ENCODE assay signal across 8 cellular contexts in genomic region chr19:10353793-10354391, GRCh38. TPM values are rescaled to one million over a fixed set of nuclear protein-coding genes. Genes with fewer than 3 reads are reported as not detected.
DNase-seq lines count a peak whose midpoint lies in the region; ATAC-seq and TF ChIP-seq lines count a peak whose summit lies in the region.

No MANE protein-coding gene starts in this region.

- H4K8ac ChIP-seq in H9 (replicated peaks; ENCODE audit: insufficient read length, low read depth, low read length): no peak overlapping the region

- no peak overlapping the region for H2AFZ ChIP-seq in H9 (ENCODE audit: low read length)

- no peaks in the 10 kb centered on the region for H3K79me2 ChIP-seq in H9 (ENCODE audit: insufficient read depth, low read length)

- peak; percentile 99 for DNase-seq in H9
- peak; percentile 35 to 46 for DNase-seq in activated CD4-positive, alpha-beta T cell treated with anti-CD3 and anti-CD28 coated beads for 24 hours (ENCODE audit: low read depth in 2 of 2)
- DNase-seq in fibroblast of the aortic adventitia (ENCODE audit: low read depth): peak; percentile 12
- peak; percentile 44 to 49 (median 46) for DNase-seq in stimulated activated CD4-positive, alpha-beta T cell treated with anti-CD3 and anti-CD28 coated beads, Interleukin-12 subunit alpha, Interleukin-12 subunit beta, amount 100 ng/mL, for 48 hours (ENCODE audit: low read depth in 2 of 3, low spot score in 1 of 3)
- DNase-seq in NCI-H187 (lab: John Stamatoyannopoulos, UW): no peak
- DNase-seq in DMS153 (lab: John Stamatoyannopoulos, UW): no peak

- no peaks in the 10 kb centered on the region for H3K79me1 ChIP-seq in H9 (ENCODE audit: insufficient read depth, low read depth, low read length, poor library complexity, severe bottlenecking)

- ATAC-seq in HG02884 (IDR thresholded peaks at IDR 0.05; ENCODE audit: unreplicated experiment) (no peak), HG02642 (IDR thresholded peaks at IDR 0.05; ENCODE audit: poor library complexity, unreplicated experiment) (no peak)

- H4K20me1 ChIP-seq in H9 (ENCODE audit: control insufficient read depth, insufficient read depth, insufficient read length): no peaks in the 10 kb centered on the region

- peaks cover 17 to 18% of the 10 kb centered on the region in 2 experiments for H3K4me1 Mint-ChIP-seq in H9

- H3K27ac Mint-ChIP-seq in H9: peak overlapping the region; percentile 87 to 97 (median 96)

- TF ChIP-seq CTCF in H9 (conservative IDR thresholded peaks at IDR 0.05) (no peak), fibroblast of the aortic adventitia (IDR thresholded peaks at IDR 0.05; ENCODE audit: insufficient read depth, low read length) (no peak)

- no peak overlapping the region for H2BK15ac ChIP-seq in H9 (ENCODE audit: low read depth, low read length)

- no peak overlapping the region for H3K9ac ChIP-seq in H9 (ENCODE audit: extremely low read depth, insufficient read length, low read length)

- H4K91ac ChIP-seq in H9 (ENCODE audit: insufficient read length, low read depth, low read length): no peak overlapping the region

- H2AK5ac ChIP-seq in H9 (ENCODE audit: insufficient read length, low read length): no peak overlapping the region

- no peak overlapping the region for H4K5ac ChIP-seq in H9 (ENCODE audit: insufficient read length, low read depth, low read length)

- no peak overlapping the region for H3T11ph ChIP-seq in H9 (ENCODE audit: low read length)

- no peak overlapping the region for H3K27ac ChIP-seq in H9 (ENCODE audit: insufficient read length, low read depth, low read length)

- no peaks in the 10 kb centered on the region for H3K9me3 Mint-ChIP-seq in H9

- H2BK120ac ChIP-seq in H9 (ENCODE audit: low read depth, low read length, poor library complexity, severe bottlenecking): no peak overlapping the region

- no peaks in the 10 kb centered on the region; the same call in 1 of the 2 replicates for H3K27me3 Mint-ChIP-seq in H9 (ENCODE audit: low read depth)

- no peak overlapping the region for H2BK12ac ChIP-seq in H9 (ENCODE audit: insufficient read length, low read depth, low read length)

- H3K18ac ChIP-seq in H9 (ENCODE audit: insufficient read length, low read depth, low read length): no peak overlapping the region

- peaks cover 10% of the 10 kb centered on the region for H3K23me2 ChIP-seq in H9 (ENCODE audit: insufficient read length, low read depth, low read length, poor library complexity, severe bottlenecking)

- H3K4me1 ChIP-seq in H9 (ENCODE audit: insufficient read depth, low read length): no peaks in the 10 kb centered on the region

- H2BK20ac ChIP-seq in H9 (ENCODE audit: low read depth, low read length, poor library complexity, severe bottlenecking): no peak overlapping the region

- no peak overlapping the region for H3K23ac ChIP-seq in H9 (ENCODE audit: insufficient read length, low read depth, low read length)

- no peaks in the 10 kb centered on the region for H3K9me3 ChIP-seq in H9 (ENCODE audit: control insufficient read depth, low read depth, low read length)

- H3K4me3 Mint-ChIP-seq in H9: peak overlapping the region; percentile 68 to 87

- H3K14ac ChIP-seq in H9 (ENCODE audit: insufficient read depth, low read length): no peak overlapping the region

- H3K27me3 ChIP-seq in H9 (ENCODE audit: insufficient read depth, low read length): no peaks in the 10 kb centered on the region

- H3K4me2 ChIP-seq in H9 (ENCODE audit: insufficient read depth, insufficient read length, low read length): peak overlapping the region; percentile 73

- no peak overlapping the region for H3K4ac ChIP-seq in H9 (ENCODE audit: low read depth, low read length)

- no peak overlapping the region for H3K4me3 ChIP-seq in fibroblast of the aortic adventitia (ENCODE audit: low read depth, low read length)

- WGBS in H9 (ENCODE audit: extremely low coverage, insufficient read length, low lambda C conversion rate): no CpG with 5 or more reads among the region's 32 CpGs

- peaks cover 5 to 33% (median 17%) of the 10 kb centered on the region in 3 experiments; a peak in 6 of 7 replicates for H3K36me3 Mint-ChIP-seq in H9 (ENCODE audit: insufficient read depth in 1 of 3, low read depth in 3 of 3)

- H2BK5ac ChIP-seq in H9 (ENCODE audit: insufficient read length, low read length): no peak overlapping the region

- H3K56ac ChIP-seq in H9 (ENCODE audit: insufficient read length, low read depth, low read length): no peak overlapping the region

RNA-seq across cellular contexts. Expression of gene ICAM3, which starts 14.5 kb away (rescaled TPM):
- total RNA-seq in H9 (2021) (28.3 and 29.6 TPM in 2 replicates), fibroblast of the aortic adventitia (ENCODE audit: low replicate concordance) (1.3 and 8.5 TPM in 2 replicates)

RNA-seq across cellular contexts. Expression of gene RAVER1, which starts 20.6 kb away (rescaled TPM):
- total RNA-seq in H9 (2021): 74.7 and 75.2 TPM in 2 replicates
- 6.5 and 12.0 TPM in 2 replicates for total RNA-seq in fibroblast of the aortic adventitia (ENCODE audit: low replicate concordance)

RNA-seq across cellular contexts. Expression of gene TYK2, which starts 26.5 kb away (rescaled TPM):
- total RNA-seq in H9 (2021) (50.1 and 61.4 TPM in 2 replicates), fibroblast of the aortic adventitia (ENCODE audit: low replicate concordance) (25.7 and 51.5 TPM in 2 replicates)

RNA-seq across cellular contexts. Expression of gene FDX2, which starts 38.1 kb away (rescaled TPM):
- total RNA-seq in H9 (2021) (26.8 and 27.7 TPM in 2 replicates), fibroblast of the aortic adventitia (ENCODE audit: low replicate concordance) (15.1 and 97.6 TPM in 2 replicates)

RNA-seq across cellular contexts. Expression of gene ZGLP1, which starts 44.3 kb away (rescaled TPM):
- 6.9 and 7.0 TPM in 2 replicates for total RNA-seq in H9 (2021)
- total RNA-seq in fibroblast of the aortic adventitia (ENCODE audit: low replicate concordance): 0.16 and 0.63 TPM in 2 replicates

Comparison
In these comparisons a context has a peak if more than half of its experiments do, and no peak if none do; other contexts are left out.
1. DNase-seq: peak in H9 (single experiment), activated CD4-positive, alpha-beta T cell treated with anti-CD3 and anti-CD28 coated beads for 24 hours (2 of 2), fibroblast of the aortic adventitia (single experiment) and stimulated activated CD4-positive, alpha-beta T cell treated with anti-CD3 and anti-CD28 coated beads, Interleukin-12 subunit alpha, Interleukin-12 subunit beta, amount 100 ng/mL, for 48 hours (3 of 3); none in NCI-H187 (0 of 2) and DMS153 (single experiment).